9 cellular contexts compared by ENCODE assay signal in genomic region chr3:112640333-112640863, GRCh38. TPM values are rescaled to one million over a fixed set of nuclear protein-coding genes. Genes with fewer than 3 reads are reported as not detected.
DNase-seq lines count a peak whose midpoint lies in the region; ATAC-seq and TF ChIP-seq lines count a peak whose summit lies in the region.
"Had no signal": no experiment of that assay in that cellular context is flagged by ENCODE, and none has a peak within 500 bp of the region (broad histone marks: within the 10 kb centered on the region; RNA-seq: fewer than 3 reads in every experiment).

No MANE protein-coding gene starts in this region.

- WGBS in psoas muscle, 3 donors: 2 to 8% (median 5%) methylated on average over 9 of the region's 9 CpGs

- peak; percentile 71 for DNase-seq in Daoy (ENCODE audit: low read depth)
- peak; percentile 22 for DNase-seq in SK-N-DZ (ENCODE audit: low spot score)
- DNase-seq in foreskin fibroblast: peak; percentile 85 to 91
- no peak for DNase-seq in psoas muscle
- no peak for DNase-seq in activated effector memory CD4-positive, alpha-beta T cell treated with Interleukin-2 at 50 U/mL for 16 hours
- no peak for DNase-seq in NCI-H2081 treated with DMSO at 0.1 percent for 48 hours (lab: John Stamatoyannopoulos, UW)
- no peak for DNase-seq in SHP77 (lab: John Stamatoyannopoulos, UW)
- DNase-seq: activated naive CD4-positive, alpha-beta T cell treated with anti-CD3 and anti-CD28 coated beads, Interleukin-2, amount 10 ng/mL, durations not matched to agents 7 days and 5 days had no signal

- peaks cover 6% of the 10 kb centered on the region for H3K4me1 ChIP-seq in psoas muscle

- TF ChIP-seq CTCF in foreskin fibroblast (IDR thresholded peaks at IDR 0.05; ENCODE audit: low read depth, low read length) (no peak), psoas muscle (IDR thresholded peaks at IDR 0.05) (no peak)

- peak overlapping the region; percentile 66 to 73 for H3K4me3 ChIP-seq in foreskin fibroblast (ENCODE audit: low read depth in 1 of 2, low read length in 2 of 2)
- H3K4me3 ChIP-seq in psoas muscle: peak overlapping the region; percentile 54

- H3K27ac ChIP-seq in psoas muscle: peak overlapping the region; percentile 38

- H3K36me3 ChIP-seq in psoas muscle (ENCODE audit: insufficient read depth in 1 of 2, low read depth in 1 of 2): no peaks in the 10 kb centered on the region

- ATAC-seq in psoas muscle: peak in 3 of 4 donors; percentile 45 to 55 (median 45)
- ATAC-seq in HG03139 (IDR thresholded peaks at IDR 0.05; ENCODE audit: unreplicated experiment): no peak

- intact Hi-C loops in psoas muscle (cut with DNase I): loop anchor here in 1 of 2 donors (5.0 kb wide), 2 partner anchors 177 to 342 kb away; no protein-coding TSS in a partner anchor

- H3K9me3 ChIP-seq in psoas muscle: no peaks in the 10 kb centered on the region

- no peaks in the 10 kb centered on the region for H3K27me3 ChIP-seq in psoas muscle (ENCODE audit: insufficient read depth in 3 of 3, low read length in 2 of 3)

RNA-seq across cellular contexts. Expression of gene CCDC80, which starts 0.5 kb away (rescaled TPM):
- 60.9 and 77.8 TPM in 2 replicates for total RNA-seq in Daoy (2014; rRNA removed; shearing (Covaris generic))
- polyA plus RNA-seq in SK-N-DZ (2014; cell fraction: cytosol; rRNA removed): 3.2 and 3.9 TPM in 2 replicates
- 2.1 and 2.9 TPM in 2 replicates for polyA plus RNA-seq in SK-N-DZ (2014; cell fraction: nucleus; rRNA removed)
- total RNA-seq in psoas muscle: 10 to 100 TPM; 12.2 to 53.5 (median 22.5) TPM
- polyA plus RNA-seq in psoas muscle: 1 to 10 TPM; 1.3 to 4.6 (median 4.2) TPM

Comparison
In these comparisons a context has a peak if more than half of its experiments do, and no peak if none do; other contexts are left out.
1. DNase-seq: peak in Daoy (single experiment), SK-N-DZ (single experiment) and foreskin fibroblast (2 of 2); none in psoas muscle (0 of 2), activated effector memory CD4-positive, alpha-beta T cell treated with Interleukin-2 at 50 U/mL for 16 hours (single experiment), NCI-H2081 treated with DMSO at 0.1 percent for 48 hours (single experiment) and SHP77 (0 of 2).